Comparison of ENCODE assay signal across 21 cellular contexts in the genomic region with DNA sequence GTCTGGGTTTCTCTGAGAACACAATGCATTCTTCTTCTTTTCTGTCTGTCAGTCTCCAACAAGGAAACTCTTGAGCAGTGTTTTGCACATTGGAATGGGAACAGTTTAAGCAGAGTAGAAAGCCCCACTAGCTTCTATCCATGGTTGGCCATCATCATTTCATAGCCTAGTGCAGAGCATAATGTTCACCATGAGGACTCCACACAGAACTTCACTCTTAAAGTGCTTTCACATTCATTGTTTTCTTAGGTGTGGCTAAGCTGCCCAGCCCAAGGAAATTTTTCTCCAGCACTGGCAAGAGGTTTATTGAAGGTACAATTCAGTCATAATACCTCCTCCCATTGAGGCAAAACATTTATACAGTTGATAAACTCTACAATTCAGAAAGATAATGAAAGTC.
"Had no signal": no experiment of that assay in that cellular context is flagged by ENCODE, and none has a peak within 500 bp of the region (broad histone marks: within the 10 kb centered on the region; RNA-seq: fewer than 3 reads in every experiment).

No MANE protein-coding gene starts in this region.

- H3K36me3 ChIP-seq: gastroesophageal sphincter, ovary, suprapubic skin, thyroid gland had no signal

- H3K4me1 Mint-ChIP-seq: endodermal cell; natural killer cell; neural crest cell; stimulated activated effector memory CD8-positive, alpha-beta T cell treated with anti-CD3 and anti-CD28 coated beads, Interleukin-12 subunit alpha, Interleukin-12 subunit beta, amount 100 ng/mL, for 72 hours had no signal

- ATAC-seq: gastroesophageal sphincter; left cardiac atrium; natural killer cell; stimulated activated effector memory CD8-positive, alpha-beta T cell treated with anti-CD3 and anti-CD28 coated beads, Interleukin-12 subunit alpha, Interleukin-12 subunit beta, amount 100 ng/mL, for 72 hours; stimulated activated naive CD8-positive, alpha-beta T cell treated with anti-CD3 and anti-CD28 coated beads, Interleukin-15, Interleukin-2, amounts not matched to agents 100 U/mL and 50 U/mL, for 24 hours had no signal

- H3K4me3 ChIP-seq: coronary artery, gastroesophageal sphincter, ovary, suprapubic skin, thyroid gland had no signal

- H3K4me3 Mint-ChIP-seq: endodermal cell; natural killer cell; neural crest cell; stimulated activated effector memory CD8-positive, alpha-beta T cell treated with anti-CD3 and anti-CD28 coated beads, Interleukin-12 subunit alpha, Interleukin-12 subunit beta, amount 100 ng/mL, for 72 hours had no signal

- H3K9me3 ChIP-seq: thyroid gland had no signal

- H3K36me3 Mint-ChIP-seq: stimulated activated effector memory CD8-positive, alpha-beta T cell treated with anti-CD3 and anti-CD28 coated beads, Interleukin-12 subunit alpha, Interleukin-12 subunit beta, amount 100 ng/mL, for 72 hours had no signal

- H3K27me3 ChIP-seq: gastroesophageal sphincter, ovary, suprapubic skin, thyroid gland had no signal

- FAIRE-seq: endothelial cell of umbilical vein had no signal

- H3K27ac ChIP-seq: coronary artery, gastroesophageal sphincter, ovary, suprapubic skin, thyroid gland had no signal

- H3K27ac Mint-ChIP-seq: endodermal cell; natural killer cell; stimulated activated effector memory CD8-positive, alpha-beta T cell treated with anti-CD3 and anti-CD28 coated beads, Interleukin-12 subunit alpha, Interleukin-12 subunit beta, amount 100 ng/mL, for 72 hours had no signal

- DNase-seq: central memory CD4-positive, alpha-beta T cell; effector CD4-positive, alpha-beta T cell; endodermal cell; erythroblast; glutamatergic neuron; islet precursor cell; left cardiac atrium; mammary epithelial cell; natural killer cell; ovary; right cardiac atrium; stimulated activated CD4-positive, alpha-beta T cell treated with anti-CD3 and anti-CD28 coated beads, Interleukin-4, amount 100 ng/mL, for 1 hour; stimulated activated CD8-positive, alpha-beta memory T cell treated with anti-CD3 and anti-CD28 coated beads, Interleukin-4, amount 100 ng/mL, for 48 hours; stimulated activated naive CD8-positive, alpha-beta T cell treated with anti-CD3 and anti-CD28 coated beads, Interleukin-15, Interleukin-2, amounts not matched to agents 100 U/mL and 50 U/mL, for 24 hours had no signal
